In the genomic region with DNA sequence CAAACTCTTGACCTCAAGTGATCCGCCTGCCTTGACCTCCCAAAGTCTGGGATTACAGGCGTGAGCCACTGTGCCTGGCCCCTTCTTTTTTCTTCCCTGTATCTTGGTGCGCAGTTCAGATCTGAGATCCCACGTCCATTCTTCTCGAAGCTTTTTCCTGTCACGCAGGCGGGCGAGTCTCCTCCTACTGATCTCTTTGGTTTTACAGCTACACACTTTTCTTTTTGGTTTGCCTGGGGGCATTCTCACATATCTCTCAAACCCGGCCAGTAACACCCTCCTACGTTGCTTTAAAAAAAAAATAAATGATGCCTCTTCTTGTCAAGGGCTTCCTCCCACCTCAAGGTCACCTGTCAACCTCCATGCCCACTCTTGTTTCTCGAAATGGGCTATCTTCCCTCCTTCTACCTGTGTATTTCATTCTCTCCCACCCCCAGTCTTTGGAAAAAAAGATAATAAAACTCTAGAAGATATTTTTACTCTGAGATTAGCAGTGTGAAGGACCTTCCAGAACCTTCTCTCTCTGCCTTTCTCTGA, we compare ENCODE assay signal across 1 cellular context.
TF ChIP-seq lines count a peak whose summit lies in the region.

No MANE protein-coding gene starts in this region.

TF ChIP-seq in IMR-90, 13 proteins besides CTCF, POLR2A, EP300 and RAD21 (continued from another document):
- TF ChIP-seq USF2 (IDR thresholded peaks at IDR 0.05; ENCODE audit: low read depth, low read length) (no peak), NFE2L2 (IDR thresholded peaks at IDR 0.05; ENCODE audit: low read depth, low read length) (no peak), CHD1 (IDR thresholded peaks at IDR 0.05; ENCODE audit: low read depth, low read length) (no peak), RFX5 (IDR thresholded peaks at IDR 0.05; ENCODE audit: low read depth, low read length) (no peak), MAFK (IDR thresholded peaks at IDR 0.05; ENCODE audit: low read depth, low read length) (no peak), ELK1 (IDR thresholded peaks at IDR 0.05; ENCODE audit: borderline replicate concordance, low read depth, low read length) (no peak), RCOR1 (IDR thresholded peaks at IDR 0.05; ENCODE audit: insufficient replicate concordance, low read length) (no peak), MXI1 (IDR thresholded peaks at IDR 0.05; ENCODE audit: borderline replicate concordance, low read depth, low read length) (no peak), CEBPB (IDR thresholded peaks at IDR 0.05; ENCODE audit: low read depth, low read length) (no peak), BHLHE40 (IDR thresholded peaks at IDR 0.05; ENCODE audit: low read depth, low read length) (no peak), SMC3 (IDR thresholded peaks at IDR 0.05; ENCODE audit: low read depth, low read length) (no peak), MAZ (IDR thresholded peaks at IDR 0.05; ENCODE audit: borderline replicate concordance, low read depth, low read length) (no peak)
TF ChIP-seq in IMR-90: peak in this region for 0.
